Comparison of ENCODE assay signal across 28 cellular contexts in genomic region chr3:45337839-45338470, GRCh38. TPM values are rescaled to one million over a fixed set of nuclear protein-coding genes. Genes with fewer than 3 reads are reported as not detected.
A peak's percentile ranks its signal among the peaks of the same experiment; 100 is the strongest.
DNase-seq lines count a peak whose midpoint lies in the region; ATAC-seq and TF ChIP-seq lines count a peak whose summit lies in the region.
"Had no signal": no experiment of that assay in that cellular context is flagged by ENCODE, and none has a peak within 500 bp of the region (broad histone marks: within the 10 kb centered on the region; RNA-seq: fewer than 3 reads in every experiment).

No MANE protein-coding gene starts in this region.

- H3K27me3 ChIP-seq in HUES48 (ENCODE audit: control insufficient read depth, insufficient read depth, low read length): no peaks in the 10 kb centered on the region
- peaks cover 30% of the 10 kb centered on the region for H3K27me3 ChIP-seq in adipocyte (replicated peaks; ENCODE audit: control insufficient read depth, insufficient read depth, low read length)
- no peaks in the 10 kb centered on the region for H3K27me3 ChIP-seq in neural progenitor cell
- peaks cover 0 to 6% of the 10 kb centered on the region in 2 donors for H3K27me3 ChIP-seq in left lung
- H3K27me3 ChIP-seq: BLaER1 treated with 17β-estradiol and CSF1 and Interleukin-3, amounts not matched to agents 10 nM and 100 nM; MG63 had no signal

- peaks cover 3% of the 10 kb centered on the region for H3K27me3 Mint-ChIP-seq in neural progenitor cell (ENCODE audit: insufficient read depth, low read depth)

- intact Hi-C loops in left lung (cut with DNase I): no loop called here

- no peaks in the 10 kb centered on the region for H3K9me3 Mint-ChIP-seq in neural progenitor cell
- H3K9me3 Mint-ChIP-seq: activated naive CD4-positive, alpha-beta T cell treated with anti-CD3 and anti-CD28 coated beads, Interleukin-2, amount 10 ng/mL, durations not matched to agents 7 days and 5 days; activated T-helper 17 cell treated with anti-CD3 and anti-CD28 coated beads, Interleukin-2, amount 50 U/mL, for 72 hours; mesothelial cell of epicardium; naive thymus-derived CD4-positive, alpha-beta T cell; stimulated activated naive B cell treated with anti-CD40 and anti-IgM and Interleukin-4, amounts not matched to agents 10 μg/mL and 1 μg/mL and 100 μg/mL, for 72 hours; type B pancreatic cell had no signal

- H3K4me1 ChIP-seq in HUES48 (ENCODE audit: control insufficient read depth, insufficient read depth, low read length) (peaks cover 18% of the 10 kb centered on the region), adipocyte (ENCODE audit: control insufficient read depth, insufficient read depth, low read length) (no peaks in the 10 kb centered on the region), neural progenitor cell (no peaks in the 10 kb centered on the region), left lung (no peaks in the 10 kb centered on the region)

- H3K27ac ChIP-seq in HUES48 (ENCODE audit: low read depth, low read length) (peak overlapping the region; percentile 58), neural progenitor cell (no peak overlapping the region), left lung (no peak overlapping the region)
- H3K27ac ChIP-seq: BLaER1 treated with 17β-estradiol and CSF1 and Interleukin-3, amounts not matched to agents 10 nM and 100 nM; brain microvascular endothelial cell; KMS-11; skin epidermis had no signal

- peak overlapping the region; percentile 63 for H2AFZ ChIP-seq in neural progenitor cell (replicated peaks)

- no peak overlapping the region for H3K4me3 Mint-ChIP-seq in neural progenitor cell
- H3K4me3 Mint-ChIP-seq: activated naive CD4-positive, alpha-beta T cell treated with anti-CD3 and anti-CD28 coated beads, Interleukin-2, amount 10 ng/mL, durations not matched to agents 7 days and 5 days; activated T-helper 17 cell treated with anti-CD3 and anti-CD28 coated beads, Interleukin-2, amount 50 U/mL, for 72 hours; mesothelial cell of epicardium; naive thymus-derived CD4-positive, alpha-beta T cell; stimulated activated naive B cell treated with anti-CD40 and anti-IgM and Interleukin-4, amounts not matched to agents 10 μg/mL and 1 μg/mL and 100 μg/mL, for 72 hours; type B pancreatic cell had no signal

- no peaks in the 10 kb centered on the region for H3K36me3 ChIP-seq in HUES48 (ENCODE audit: control insufficient read depth, insufficient read depth, low read length)
- no peaks in the 10 kb centered on the region for H3K36me3 ChIP-seq in adipocyte (ENCODE audit: control insufficient read depth, insufficient read depth, low read length, severe bottlenecking)
- H3K36me3 ChIP-seq in neural progenitor cell: no peaks in the 10 kb centered on the region
- no peaks in the 10 kb centered on the region for H3K36me3 ChIP-seq in left lung
- H3K36me3 ChIP-seq: BLaER1 treated with 17β-estradiol and CSF1 and Interleukin-3, amounts not matched to agents 10 nM and 100 nM; brain microvascular endothelial cell; MG63 had no signal

- H3K79me2 ChIP-seq in neural progenitor cell (ENCODE audit: low read depth): no peaks in the 10 kb centered on the region

- H3K9me3 ChIP-seq in HUES48 (ENCODE audit: control insufficient read depth, insufficient read depth, low read length) (no peaks in the 10 kb centered on the region), adipocyte (ENCODE audit: control insufficient read depth, low read length) (no peaks in the 10 kb centered on the region), neural progenitor cell (ENCODE audit: low read depth) (no peaks in the 10 kb centered on the region), left lung (no peaks in the 10 kb centered on the region)
- H3K9me3 ChIP-seq: BLaER1 treated with 17β-estradiol and CSF1 and Interleukin-3, amounts not matched to agents 10 nM and 100 nM; MG63 had no signal

- H3K4me3 ChIP-seq in HUES48 (ENCODE audit: low read depth, low read length) (no peak overlapping the region), adipocyte (ENCODE audit: low read length) (no peak overlapping the region), neural progenitor cell (no peak overlapping the region), left lung (no peak overlapping the region)
- H3K4me3 ChIP-seq: BLaER1 treated with 17β-estradiol and CSF1 and Interleukin-3, amounts not matched to agents 10 nM and 100 nM; MG63; skin epidermis had no signal

- DNase-seq in adipocyte (ENCODE audit: low read depth) (peak; percentile 26), fibroblast of peridontal ligament (ENCODE audit: extremely low read depth) (peak; percentile 34), neural progenitor cell (ENCODE audit: low spot score) (no peak), left lung (no peak), GM19238 (ENCODE audit: insufficient read length, low spot score) (no peak), midbrain (lab: John Stamatoyannopoulos, UW) (no peak)
- DNase-seq: activated CD4-positive, alpha-beta T cell treated with anti-CD3 and anti-CD28 coated beads for 4 hours; activated naive CD4-positive, alpha-beta T cell treated with anti-CD3 and anti-CD28 coated beads, Interleukin-2, amount 10 ng/mL, durations not matched to agents 7 days and 5 days; brain microvascular endothelial cell; COR-L47; kidney; MG63; naive thymus-derived CD4-positive, alpha-beta T cell; NCI-H1105 treated with DMSO at 0.1 percent for 48 hours; NCI-H2081; NCI-H226; NCI-H748 treated with DMSO at 0.1 percent for 48 hours; Right ventricle myocardium superior; stimulated activated naive B cell treated with anti-CD40 and anti-IgM and Interleukin-4, amounts not matched to agents 10 μg/mL and 1 μg/mL and 100 μg/mL, for 72 hours; substantia nigra had no signal

- H3K9ac ChIP-seq in HUES48 (ENCODE audit: low read depth, low read length) (no peak overlapping the region), adipocyte (ENCODE audit: low read length) (no peak overlapping the region), neural progenitor cell (no peak overlapping the region)
- H3K9ac ChIP-seq: BLaER1 treated with 17β-estradiol and CSF1 and Interleukin-3, amounts not matched to agents 10 nM and 100 nM; KMS-11 had no signal

- no peaks in the 10 kb centered on the region for H4K20me1 ChIP-seq in neural progenitor cell (ENCODE audit: low read depth)
- H4K20me1 ChIP-seq: BLaER1 treated with 17β-estradiol and CSF1 and Interleukin-3, amounts not matched to agents 10 nM and 100 nM had no signal

- TF ChIP-seq CTCF in neural progenitor cell (IDR thresholded peaks at IDR 0.05) (no peak), left lung (IDR thresholded peaks at IDR 0.05) (no peak)

- H3K4me2 ChIP-seq in neural progenitor cell: no peak overlapping the region
- H3K4me2 ChIP-seq: BLaER1 treated with 17β-estradiol and CSF1 and Interleukin-3, amounts not matched to agents 10 nM and 100 nM; KMS-11 had no signal

- no peaks in the 10 kb centered on the region for H3K36me3 Mint-ChIP-seq in neural progenitor cell
- H3K36me3 Mint-ChIP-seq: activated naive CD4-positive, alpha-beta T cell treated with anti-CD3 and anti-CD28 coated beads, Interleukin-2, amount 10 ng/mL, durations not matched to agents 7 days and 5 days; mesothelial cell of epicardium; naive thymus-derived CD4-positive, alpha-beta T cell; stimulated activated naive B cell treated with anti-CD40 and anti-IgM and Interleukin-4, amounts not matched to agents 10 μg/mL and 1 μg/mL and 100 μg/mL, for 72 hours; type B pancreatic cell had no signal

- H3F3A ChIP-seq in neural progenitor cell (ENCODE audit: low read depth): no peaks in the 10 kb centered on the region

- H3K27ac Mint-ChIP-seq in neural progenitor cell: no peak overlapping the region
- H3K27ac Mint-ChIP-seq: activated naive CD4-positive, alpha-beta T cell treated with anti-CD3 and anti-CD28 coated beads, Interleukin-2, amount 10 ng/mL, durations not matched to agents 7 days and 5 days; activated T-helper 17 cell treated with anti-CD3 and anti-CD28 coated beads, Interleukin-2, amount 50 U/mL, for 72 hours; mesothelial cell of epicardium; naive thymus-derived CD4-positive, alpha-beta T cell; stimulated activated naive B cell treated with anti-CD40 and anti-IgM and Interleukin-4, amounts not matched to agents 10 μg/mL and 1 μg/mL and 100 μg/mL, for 72 hours; type B pancreatic cell had no signal

- ATAC-seq in GM21526 (IDR thresholded peaks at IDR 0.05; ENCODE audit: low FRiP score, unreplicated experiment): no peak
- ATAC-seq in left lung: no peak
- ATAC-seq: activated T-helper 17 cell treated with anti-CD3 and anti-CD28 coated beads, Interleukin-2, amount 50 U/mL, for 72 hours; naive thymus-derived CD4-positive, alpha-beta T cell; stimulated activated naive B cell treated with anti-CD40 and anti-IgM and Interleukin-4, amounts not matched to agents 10 μg/mL and 1 μg/mL and 100 μg/mL, for 72 hours had no signal

- H3K4me1 Mint-ChIP-seq in neural progenitor cell: peaks cover 9% of the 10 kb centered on the region
- H3K4me1 Mint-ChIP-seq: activated naive CD4-positive, alpha-beta T cell treated with anti-CD3 and anti-CD28 coated beads, Interleukin-2, amount 10 ng/mL, durations not matched to agents 7 days and 5 days; activated T-helper 17 cell treated with anti-CD3 and anti-CD28 coated beads, Interleukin-2, amount 50 U/mL, for 72 hours; mesothelial cell of epicardium; naive thymus-derived CD4-positive, alpha-beta T cell; stimulated activated naive B cell treated with anti-CD40 and anti-IgM and Interleukin-4, amounts not matched to agents 10 μg/mL and 1 μg/mL and 100 μg/mL, for 72 hours had no signal

RNA-seq across cellular contexts. Expression of gene LARS2, which starts 50.4 kb away (rescaled TPM):
- 24.8 and 30.9 TPM in 2 replicates for total RNA-seq in neural progenitor cell (ENCODE audit: low replicate concordance)
- total RNA-seq in left lung: 10 to 100 TPM; 20.3 to 20.6 TPM

Comparison
In these comparisons a context has a peak if more than half of its experiments do, and no peak if none do; other contexts are left out.
1. DNase-seq: peak in adipocyte (single experiment) and fibroblast of peridontal ligament (single experiment); none in neural progenitor cell (single experiment), left lung (0 of 2), GM19238 (single experiment) and midbrain (single experiment).